In genomic region chr3:65936908-65937638, GRCh38 we compare ENCODE assay signal across 11 cellular contexts.
A peak's percentile ranks its signal among the peaks of the same experiment; 100 is the strongest.
DNase-seq lines count a peak whose midpoint lies in the region; ATAC-seq and TF ChIP-seq lines count a peak whose summit lies in the region.
"Had no signal": no experiment of that assay in that cellular context is flagged by ENCODE, and none has a peak within 500 bp of the region (broad histone marks: within the 10 kb centered on the region; RNA-seq: fewer than 3 reads in every experiment).

No MANE protein-coding gene starts in this region.

- DNase-seq in KG1 (lab: John Stamatoyannopoulos, UW) (peak; percentile 9), dermis microvascular lymphatic vessel endothelial cell (ENCODE audit: low read depth in 2 of 2) (peak; percentile 84 to 86), mucosa of descending colon (no peak), SK-N-DZ (ENCODE audit: low spot score) (no peak), RWPE1 (ENCODE audit: low spot score) (no peak), mucosa of gallbladder (ENCODE audit: low spot score) (no peak), coronary artery (ENCODE audit: low spot score) (no peak)
- DNase-seq: foreskin keratinocyte, T1000 had no signal

- POLR2A ChIA-PET in RWPE1 (lab: Yijun Ruan, JAX; ENCODE audit: low non-redundant PET) = no interaction called here

- TF ChIP-seq CTCF in mucosa of descending colon (IDR thresholded peaks at IDR 0.05) (no peak), RWPE1 (conservative IDR thresholded peaks at IDR 0.05; ENCODE audit: low read depth) (no peak), coronary artery (IDR thresholded peaks at IDR 0.05) (no peak)

- peaks cover 0 to 7% (median 0%) of the 10 kb centered on the region in 11 experiments; a peak in 3 of 22 replicates for H3K27me3 ChIP-seq in BLaER1 treated with 17β-estradiol and CSF1 and Interleukin-3, amounts not matched to agents 10 nM and 100 nM
- H3K27me3 ChIP-seq: foreskin keratinocyte, neutrophil had no signal

- CTCF ChIA-PET in RWPE1 (lab: Yijun Ruan, JAX) = interaction anchor here (0.6 kb wide), 1 partner anchor 40 kb away, joined by 3 read pairs; no protein-coding TSS in a partner anchor

- peak overlapping the region in 8 of 11 experiments; percentile 39 to 75 (median 64); a peak in 16 of 22 replicates for H3K27ac ChIP-seq in BLaER1 treated with 17β-estradiol and CSF1 and Interleukin-3, amounts not matched to agents 10 nM and 100 nM
- H3K27ac ChIP-seq in RWPE1 (no peak overlapping the region), coronary artery (no peak overlapping the region)
- H3K27ac ChIP-seq: foreskin keratinocyte, neutrophil had no signal

- intact Hi-C loops in mucosa of descending colon (cut with DNase I, micrococcal nuclease) = no loop called here

- peaks cover 27 to 40% (median 36%) of the 10 kb centered on the region in 11 experiments; a peak in 21 of 22 replicates for H3K9me3 ChIP-seq in BLaER1 treated with 17β-estradiol and CSF1 and Interleukin-3, amounts not matched to agents 10 nM and 100 nM (replicated peaks in 1 of 11)
- no peaks in the 10 kb centered on the region for H3K9me3 ChIP-seq in mucosa of descending colon
- H3K9me3 ChIP-seq: neutrophil had no signal

- H3K4me3 ChIP-seq in BLaER1 treated with 17β-estradiol and CSF1 and Interleukin-3, amounts not matched to agents 10 nM and 100 nM = 0 out of 20 replicates have a peak overlapping the region, but pooled peaks of 1 of the 10 experiments have one; percentile 5
- H3K4me3 ChIP-seq in mucosa of descending colon (no peak overlapping the region), coronary artery (no peak overlapping the region)

- H3K4me2 ChIP-seq in BLaER1 treated with 17β-estradiol and CSF1 and Interleukin-3, amounts not matched to agents 10 nM and 100 nM = peak overlapping the region; percentile 70 to 94 (median 75)

- peak overlapping the region in 7 of 11 experiments; percentile 21 to 60 (median 45); a peak in 13 of 22 replicates for H3K9ac ChIP-seq in BLaER1 treated with 17β-estradiol and CSF1 and Interleukin-3, amounts not matched to agents 10 nM and 100 nM

- peaks cover 0 to 6% (median 0%) of the 10 kb centered on the region in 11 experiments; a peak in 1 of 22 replicates for H3K36me3 ChIP-seq in BLaER1 treated with 17β-estradiol and CSF1 and Interleukin-3, amounts not matched to agents 10 nM and 100 nM
- H3K36me3 ChIP-seq in mucosa of descending colon (ENCODE audit: low read depth) = no peaks in the 10 kb centered on the region
- H3K36me3 ChIP-seq: neutrophil had no signal

- H4K20me1 ChIP-seq in BLaER1 treated with 17β-estradiol and CSF1 and Interleukin-3, amounts not matched to agents 10 nM and 100 nM = no peaks in the 10 kb centered on the region

- peak; percentile 76 for ATAC-seq in mucosa of descending colon

- H3K4me1 ChIP-seq in BLaER1 treated with 17β-estradiol and CSF1 and Interleukin-3, amounts not matched to agents 10 nM and 100 nM = peaks cover 17 to 52% (median 48%) of the 10 kb centered on the region in 10 experiments
- peaks cover 11% of the 10 kb centered on the region for H3K4me1 ChIP-seq in mucosa of descending colon (ENCODE audit: low read depth)
- H3K4me1 ChIP-seq: foreskin keratinocyte had no signal

Comparison
In these comparisons a context has a peak if more than half of its experiments do, and no peak if none do; other contexts are left out.
1. H3K27ac ChIP-seq: peak in BLaER1 treated with 17β-estradiol and CSF1 and Interleukin-3, amounts not matched to agents 10 nM and 100 nM (8 of 11); none in RWPE1 (single experiment) and coronary artery (0 of 2).
2. DNase-seq: peak in KG1 (single experiment) and dermis microvascular lymphatic vessel endothelial cell (2 of 2); none in mucosa of descending colon (0 of 3), SK-N-DZ (single experiment), RWPE1 (single experiment), mucosa of gallbladder (single experiment) and coronary artery (single experiment).